Comparison of ENCODE assay signal across 15 cellular contexts in the genomic region with DNA sequence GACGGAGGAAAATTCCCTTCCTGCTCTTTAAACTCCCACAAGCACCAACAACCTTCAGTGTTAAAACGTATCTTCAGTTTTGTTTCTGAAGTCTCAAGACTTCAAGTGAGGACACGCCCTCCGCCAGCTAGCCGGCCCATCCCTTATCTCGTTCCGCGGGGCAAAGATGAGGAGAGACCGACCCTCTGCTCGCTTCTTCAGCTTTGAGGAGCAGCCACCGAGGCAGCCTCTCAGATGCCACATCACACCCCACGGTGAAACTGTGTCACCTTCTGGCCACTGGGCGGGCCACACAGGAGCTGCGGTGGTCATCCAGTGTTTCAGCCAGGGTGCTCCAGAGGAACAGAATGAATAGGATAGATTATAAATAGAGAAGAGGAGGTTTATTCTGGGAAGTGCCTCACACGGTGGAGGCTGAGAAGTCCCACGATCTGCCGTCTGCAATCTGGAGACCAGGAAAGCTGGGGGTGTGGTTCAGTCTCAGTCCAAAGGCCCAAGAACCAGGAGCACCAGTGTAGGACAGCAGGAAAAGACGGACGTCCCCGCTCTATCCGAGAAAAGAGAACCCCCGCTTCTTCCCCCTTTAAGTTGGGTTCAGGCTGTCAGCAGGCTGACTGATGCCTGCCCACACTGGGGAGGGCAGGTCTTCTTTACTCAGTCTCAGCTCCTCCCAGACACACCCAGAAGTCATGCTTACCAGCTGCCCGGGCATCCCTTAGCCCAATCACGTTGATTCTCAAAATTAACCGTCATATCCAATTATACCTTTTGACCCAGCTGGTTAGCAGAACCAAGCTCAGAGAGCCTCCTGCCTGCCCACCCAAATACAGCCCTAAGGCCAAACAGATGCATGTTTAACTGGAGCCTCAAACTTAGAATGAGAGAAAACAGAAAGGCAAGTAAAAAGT.
A peak's percentile ranks its signal among the peaks of the same experiment; 100 is the strongest.
DNase-seq lines count a peak whose midpoint lies in the region; ATAC-seq and TF ChIP-seq lines count a peak whose summit lies in the region.
"Had no signal": no experiment of that assay in that cellular context is flagged by ENCODE, and none has a peak within 500 bp of the region (broad histone marks: within the 10 kb centered on the region; RNA-seq: fewer than 3 reads in every experiment).

No MANE protein-coding gene starts in this region.

- H3K4me1 ChIP-seq in left ventricle myocardium inferior (peaks cover 10% of the 10 kb centered on the region), upper lobe of right lung (no peaks in the 10 kb centered on the region)

- H3K27ac ChIP-seq in left ventricle myocardium inferior (replicated peaks) (no peak overlapping the region), upper lobe of right lung (no peak overlapping the region)

- 66 to 71% methylated on average over 25 of the region's 25 CpGs for WGBS in lower leg skin, 2 donors

- H3K9me3 Mint-ChIP-seq in T-helper 2 cell treated with Interferon-gamma antibody and Interleukin-4, amounts not matched to agents 5 μg/mL and 100 μg/mL, for 36 hours: no peaks in the 10 kb centered on the region

- H3K4me1 Mint-ChIP-seq in T-helper 2 cell treated with Interferon-gamma antibody and Interleukin-4, amounts not matched to agents 5 μg/mL and 100 μg/mL, for 36 hours (ENCODE audit: low read depth): peaks cover 32% of the 10 kb centered on the region

- no peaks in the 10 kb centered on the region for H3K36me3 Mint-ChIP-seq in T-helper 2 cell treated with Interferon-gamma antibody and Interleukin-4, amounts not matched to agents 5 μg/mL and 100 μg/mL, for 36 hours (ENCODE audit: low read depth)

- H3K4me3 ChIP-seq in left ventricle myocardium inferior (no peak overlapping the region), upper lobe of right lung (peak overlapping the region; percentile 16), lower leg skin (ENCODE audit: low read depth, poor library complexity, severe bottlenecking) (no peak overlapping the region)

- H3K27ac Mint-ChIP-seq in T-helper 2 cell treated with Interferon-gamma antibody and Interleukin-4, amounts not matched to agents 5 μg/mL and 100 μg/mL, for 36 hours: peak overlapping the region; percentile 60

- no peak for DNase-seq in left cardiac atrium
- no peak for DNase-seq in left ventricle myocardium inferior
- DNase-seq in T-helper 2 cell treated with Interferon-gamma antibody and Interleukin-4, amounts not matched to agents 5 μg/mL and 100 μg/mL, for 36 hours (ENCODE audit: low spot score): no peak
- DNase-seq in erythroblast (lab: John Stamatoyannopoulos, UW): peak; percentile 47 to 53
- DNase-seq in upper lobe of right lung: no peak
- DNase-seq in NCI-H345 treated with DMSO at 0.1 percent for 48 hours (lab: John Stamatoyannopoulos, UW; ENCODE audit: unreplicated experiment): no peak
- DNase-seq in lower leg skin (ENCODE audit: low spot score in 2 of 2): no peak
- DNase-seq: activated CD4-positive, CD25-positive, alpha-beta regulatory T cell; dermis blood vessel endothelial cell; head of caudate nucleus; NCI-H187 treated with DMSO at 0.1 percent for 48 hours; NCI-H526; retina; stimulated activated CD4-positive, alpha-beta T cell treated with anti-CD3 and anti-CD28 coated beads, Interleukin-1b, Interleukin-23, amount 100 ng/mL, for 48 hours had no signal

- H3K27me3 Mint-ChIP-seq in T-helper 2 cell treated with Interferon-gamma antibody and Interleukin-4, amounts not matched to agents 5 μg/mL and 100 μg/mL, for 36 hours (ENCODE audit: low read depth): peaks cover 9% of the 10 kb centered on the region

- TF ChIP-seq POLR2A in erythroblast (IDR thresholded peaks at IDR 0.05; ENCODE audit: low read length) (no peak), lower leg skin (IDR thresholded peaks at IDR 0.05) (no peak)

- intact Hi-C loops in left cardiac atrium (cut with DNase I) (no loop called here), left ventricle myocardium inferior (cut with micrococcal nuclease) (no loop called here), upper lobe of right lung (cut with DNase I) (no loop called here), lower leg skin (cut with DNase I; ENCODE audit: low total_unique reads) (no loop called here)

- H3K9me3 ChIP-seq in left ventricle myocardium inferior (replicated peaks): no peaks in the 10 kb centered on the region
- no peaks in the 10 kb centered on the region for H3K9me3 ChIP-seq in upper lobe of right lung

- H3K27me3 ChIP-seq in left ventricle myocardium inferior (ENCODE audit: low read depth) (no peaks in the 10 kb centered on the region), upper lobe of right lung (no peaks in the 10 kb centered on the region)

- peak; percentile 39 to 53 for ATAC-seq in left cardiac atrium
- ATAC-seq in upper lobe of right lung: peak; percentile 54
- no peak for ATAC-seq in GM21723 (IDR thresholded peaks at IDR 0.05; ENCODE audit: unreplicated experiment)

- peak overlapping the region; percentile 29 for H3K4me3 Mint-ChIP-seq in T-helper 2 cell treated with Interferon-gamma antibody and Interleukin-4, amounts not matched to agents 5 μg/mL and 100 μg/mL, for 36 hours

- no peak for TF ChIP-seq CTCF in left ventricle myocardium inferior (IDR thresholded peaks at IDR 0.05; ENCODE audit: borderline replicate concordance)
- no peak for TF ChIP-seq CTCF in upper lobe of right lung (IDR thresholded peaks at IDR 0.05)
- no peak for TF ChIP-seq CTCF in lower leg skin (IDR thresholded peaks at IDR 0.05)

- H3K36me3 ChIP-seq in left ventricle myocardium inferior (no peaks in the 10 kb centered on the region), upper lobe of right lung (no peaks in the 10 kb centered on the region)

Comparison
In these comparisons a context has a peak if more than half of its experiments do, and no peak if none do; other contexts are left out.
1. DNase-seq: peak in erythroblast (2 of 2); none in left cardiac atrium (single experiment), left ventricle myocardium inferior (single experiment), T-helper 2 cell treated with Interferon-gamma antibody and Interleukin-4, amounts not matched to agents 5 μg/mL and 100 μg/mL, for 36 hours (single experiment), upper lobe of right lung (single experiment), NCI-H345 treated with DMSO at 0.1 percent for 48 hours (single experiment) and lower leg skin (0 of 2).